13 cellular contexts compared by ENCODE assay signal in genomic region chr16:56849690-56850680, GRCh38. TPM values are rescaled to one million over a fixed set of nuclear protein-coding genes. Genes with fewer than 3 reads are reported as not detected.
DNase-seq lines count a peak whose midpoint lies in the region; ATAC-seq, FAIRE-seq and TF ChIP-seq lines count a peak whose summit lies in the region.
"Had no signal": no experiment of that assay in that cellular context is flagged by ENCODE, and none has a peak within 500 bp of the region (broad histone marks: within the 10 kb centered on the region; RNA-seq: fewer than 3 reads in every experiment).

No MANE protein-coding gene starts in this region.

- no peaks in the 10 kb centered on the region for H3K27me3 ChIP-seq in ACC112 (ENCODE audit: insufficient read depth, low read length)
- no peaks in the 10 kb centered on the region for H3K27me3 ChIP-seq in endodermal cell (ENCODE audit: control insufficient read depth, insufficient read depth, low read length, poor library complexity, severe bottlenecking)

- peak; percentile 61 for FAIRE-seq in RCC 7860 (lab: Jason Lieb, UNC)

- 79 to 92% methylated on average over 5 to 10 of the region's 11 CpGs for WGBS in endodermal cell (ENCODE audit: insufficient coverage in 1 of 2, insufficient read length in 1 of 2), 2 experiments

- H3K27me3 Mint-ChIP-seq in endodermal cell (ENCODE audit: insufficient read depth), result no peaks in the 10 kb centered on the region
- H3K27me3 Mint-ChIP-seq in nephron (ENCODE audit: low read depth), result no peaks in the 10 kb centered on the region
- H3K27me3 Mint-ChIP-seq: activated CD4-positive, alpha-beta memory T cell treated with anti-CD3 and anti-CD28 coated beads for 36 hours had no signal

- H3K4me1 Mint-ChIP-seq in endodermal cell, result peaks cover 23% of the 10 kb centered on the region
- H3K4me1 Mint-ChIP-seq in nephron, result peaks cover 49% of the 10 kb centered on the region

- peak; percentile 14 for DNase-seq in RCC 7860 (ENCODE audit: low spot score)
- no peak for DNase-seq in endodermal cell
- no peak for DNase-seq in NCI-H446 (lab: John Stamatoyannopoulos, UW)
- DNase-seq in NCI-H187 (lab: John Stamatoyannopoulos, UW), result no peak
- DNase-seq: activated CD4-positive, alpha-beta memory T cell treated with anti-CD3 and anti-CD28 coated beads for 36 hours; stimulated activated CD4-positive, alpha-beta T cell treated with anti-CD3 and anti-CD28 coated beads, Interleukin-4, amount 100 ng/mL, for 4 hours; substantia nigra had no signal

- H3K27ac Mint-ChIP-seq in endodermal cell (no peak overlapping the region), nephron (peak overlapping the region; percentile 90 to 97 (median 96))
- H3K27ac Mint-ChIP-seq: activated CD4-positive, alpha-beta memory T cell treated with anti-CD3 and anti-CD28 coated beads for 36 hours had no signal

- H3K27ac ChIP-seq in ACC112 (ENCODE audit: low read depth, low read length) (peak overlapping the region; percentile 72; the same call in 1 of the 2 replicates), endodermal cell (ENCODE audit: low read depth, low read length) (peak overlapping the region; percentile 42)
- H3K27ac ChIP-seq: HL-60 had no signal

- H3K9me3 Mint-ChIP-seq in endodermal cell (no peaks in the 10 kb centered on the region), nephron (no peaks in the 10 kb centered on the region)

- H3K36me3 ChIP-seq in ACC112 (ENCODE audit: insufficient read depth, low read length) (no peaks in the 10 kb centered on the region), endodermal cell (ENCODE audit: control insufficient read depth, insufficient read depth, low read length) (peaks cover 10% of the 10 kb centered on the region)

- H3K4me1 ChIP-seq in ACC112 (ENCODE audit: control insufficient read depth, insufficient read depth, low read length, unreplicated experiment) (peaks cover 46% of the 10 kb centered on the region), endodermal cell (ENCODE audit: control insufficient read depth, insufficient read depth, low read length) (peaks cover 6% of the 10 kb centered on the region)

- no peak for TF ChIP-seq CTCF in endodermal cell (conservative IDR thresholded peaks at IDR 0.05)
- no peak for TF ChIP-seq CTCF in nephron (IDR thresholded peaks at IDR 0.05; ENCODE audit: unreplicated experiment in 3 of 3)

- no peak overlapping the region for H3K9ac ChIP-seq in endodermal cell (ENCODE audit: extremely low read depth, low read length, poor library complexity, severe bottlenecking)

- H3K79me2 ChIP-seq in ACC112 (ENCODE audit: control insufficient read depth, insufficient read depth, low read length, unreplicated experiment), result no peaks in the 10 kb centered on the region

- H3K4me3 ChIP-seq in ACC112 (ENCODE audit: low read depth, low read length), result no peak overlapping the region
- no peak overlapping the region for H3K4me3 ChIP-seq in endodermal cell (ENCODE audit: low read length)

- H3K9me3 ChIP-seq in endodermal cell (ENCODE audit: control insufficient read depth, low read length), result no peaks in the 10 kb centered on the region

- ATAC-seq in HG02571 (IDR thresholded peaks at IDR 0.05; ENCODE audit: unreplicated experiment) (no peak), GM21515 (IDR thresholded peaks at IDR 0.05; ENCODE audit: unreplicated experiment) (no peak)

- H3K36me3 Mint-ChIP-seq in endodermal cell (ENCODE audit: low read depth) (peaks cover 5% of the 10 kb centered on the region), nephron (ENCODE audit: low read depth) (peaks cover 5% of the 10 kb centered on the region)

- H2AFZ ChIP-seq in ACC112 (ENCODE audit: low read length, unreplicated experiment), result no peak overlapping the region

- no peak overlapping the region for H3K4me3 Mint-ChIP-seq in endodermal cell
- no peak overlapping the region for H3K4me3 Mint-ChIP-seq in nephron
- H3K4me3 Mint-ChIP-seq: activated CD4-positive, alpha-beta memory T cell treated with anti-CD3 and anti-CD28 coated beads for 36 hours had no signal

RNA-seq across cellular contexts. Expression of gene SLC12A3, which starts 15.0 kb away (rescaled TPM):
- not detected for total RNA-seq in endodermal cell
- not detected for polyA plus RNA-seq in endodermal cell (2013, experiment 1 of 2)
- polyA plus RNA-seq in endodermal cell (2013, experiment 2 of 2), result not detected
- total RNA-seq: activated CD4-positive, alpha-beta memory T cell treated with anti-CD3 and anti-CD28 coated beads for 36 hours; T-helper 1 cell treated with Interleukin-12 subunit alpha and Interleukin-12 subunit beta and Interleukin-4 antibody, amounts not matched to agents 30 ng/mL and 1 ng/mL, for 36 hours had no signal
